In the genomic region with DNA sequence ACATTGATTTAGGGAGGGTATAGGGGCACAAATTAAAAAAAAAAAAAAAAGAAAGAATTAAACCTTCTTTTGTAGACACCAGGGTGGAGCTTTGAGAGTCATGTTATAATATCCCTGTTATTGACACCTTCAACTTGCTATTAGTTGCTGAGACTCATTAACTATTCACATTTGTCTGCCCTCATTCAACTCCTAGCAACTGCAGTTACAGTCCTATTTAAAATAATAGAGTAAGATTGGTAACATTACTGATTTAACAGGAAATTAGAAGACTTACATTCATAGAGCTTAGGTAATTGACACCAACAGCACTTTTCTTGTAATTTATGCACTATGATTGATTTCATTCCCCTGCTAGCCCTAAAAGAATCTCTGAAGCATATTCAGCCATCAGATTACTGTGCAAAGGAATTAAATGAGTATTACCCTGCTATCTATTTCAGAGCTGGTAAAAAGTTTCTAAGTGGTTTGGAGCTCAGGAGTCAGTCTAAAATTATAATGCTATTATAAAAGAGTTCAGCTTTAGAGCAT, we compare ENCODE assay signal across 9 cellular contexts.
DNase-seq lines count a peak whose midpoint lies in the region; ATAC-seq, FAIRE-seq and TF ChIP-seq lines count a peak whose summit lies in the region.
"Had no signal": no experiment of that assay in that cellular context is flagged by ENCODE, and none has a peak within 500 bp of the region (broad histone marks: within the 10 kb centered on the region; RNA-seq: fewer than 3 reads in every experiment).

No MANE protein-coding gene starts in this region.

- no peaks in the 10 kb centered on the region for H3K79me1 ChIP-seq in mesenchymal stem cell (replicated peaks; ENCODE audit: low read length, poor library complexity, severe bottlenecking)

- H3K4me3 Mint-ChIP-seq in T-helper 17 cell: no peak overlapping the region

- no peak overlapping the region for H2BK120ac ChIP-seq in mesenchymal stem cell (ENCODE audit: low read depth, low read length)

- no peaks in the 10 kb centered on the region for H4K20me1 ChIP-seq in BLaER1

- no peak overlapping the region for H3K9ac ChIP-seq in BLaER1
- H3K9ac ChIP-seq in mesenchymal stem cell (ENCODE audit: low read length): peak overlapping the region; percentile 81

- peak; percentile 12 for ATAC-seq in GM21723 (IDR thresholded peaks at IDR 0.05; ENCODE audit: unreplicated experiment)
- ATAC-seq in T-helper 17 cell: no peak

- H3K23ac ChIP-seq in mesenchymal stem cell (ENCODE audit: low read length in 2 of 2): no peak overlapping the region

- no peak overlapping the region for H3K18ac ChIP-seq in mesenchymal stem cell (ENCODE audit: low read depth in 1 of 2, low read length in 2 of 2)

- no peaks in the 10 kb centered on the region for H3K36me3 ChIP-seq in BLaER1
- no peaks in the 10 kb centered on the region for H3K36me3 ChIP-seq in mesenchymal stem cell (ENCODE audit: control insufficient read depth in 1 of 2, insufficient read depth in 2 of 2, low read depth in 1 of 2, low read length in 2 of 2)

- H3K4me3 ChIP-seq in BLaER1 (no peak overlapping the region), mesenchymal stem cell (ENCODE audit: insufficient read depth in 1 of 2, low read depth in 1 of 2, low read length in 2 of 2) (no peak overlapping the region)

- no peak overlapping the region for H2BK12ac ChIP-seq in mesenchymal stem cell (ENCODE audit: low read length in 2 of 2)

- H3K27me3 Mint-ChIP-seq in T-helper 17 cell: no peaks in the 10 kb centered on the region

- peaks cover 17% of the 10 kb centered on the region for H3K4me1 Mint-ChIP-seq in T-helper 17 cell

- peak overlapping the region; percentile 61 for H3K27ac Mint-ChIP-seq in T-helper 17 cell

- H2BK5ac ChIP-seq in mesenchymal stem cell (ENCODE audit: low read depth, low read length, poor library complexity, severe bottlenecking): no peak overlapping the region

- no peak overlapping the region for H3K14ac ChIP-seq in mesenchymal stem cell (ENCODE audit: low read length in 2 of 2)

- peaks cover 25% of the 10 kb centered on the region for H3K4me1 ChIP-seq in BLaER1
- peaks cover 2% of the 10 kb centered on the region for H3K4me1 ChIP-seq in mesenchymal stem cell (ENCODE audit: control insufficient read depth, insufficient read depth, low read depth, low read length)

- no peak overlapping the region for H3K4ac ChIP-seq in mesenchymal stem cell (ENCODE audit: low read depth in 1 of 2, low read length in 2 of 2)

- no peak for FAIRE-seq in H54 (lab: Jason Lieb, UNC)

- no peak overlapping the region for H4K8ac ChIP-seq in mesenchymal stem cell (ENCODE audit: low read length)

- H3K36me3 Mint-ChIP-seq in T-helper 17 cell (ENCODE audit: low read depth): no peaks in the 10 kb centered on the region

- H2AK5ac ChIP-seq in mesenchymal stem cell (ENCODE audit: low read length, severe bottlenecking): no peak overlapping the region

- no peaks in the 10 kb centered on the region; the same call in 1 of the 2 replicates for H3K9me3 ChIP-seq in BLaER1
- H3K9me3 ChIP-seq in T-helper 17 cell (ENCODE audit: control insufficient read depth, low read length, poor library complexity, severe bottlenecking): no peaks in the 10 kb centered on the region
- no peaks in the 10 kb centered on the region for H3K9me3 ChIP-seq in mesenchymal stem cell (ENCODE audit: control insufficient read depth, low read length)

- DNase-seq in T-helper 17 cell (no peak), mesenchymal stem cell (no peak), Kasumi-1 (lab: John Stamatoyannopoulos, UW) (no peak), H54 (ENCODE audit: insufficient read length, low spot score) (no peak), dermis blood vessel endothelial cell (no peak)
- DNase-seq in NK-92 treated with Interleukin-12 subunit alpha and Interleukin-12 subunit beta, amount 100 ng/mL, for 24 hours (lab: John Stamatoyannopoulos, UW): no peak
- DNase-seq: retina had no signal

- no peak for TF ChIP-seq POLR2A in H54 (IDR thresholded peaks at IDR 0.05; ENCODE audit: low read depth, low read length)

- H3K4me2 ChIP-seq in BLaER1: peak overlapping the region; percentile 42
- no peak overlapping the region for H3K4me2 ChIP-seq in mesenchymal stem cell (ENCODE audit: low read length, poor library complexity, severe bottlenecking)

- no peak overlapping the region for H4K91ac ChIP-seq in mesenchymal stem cell (ENCODE audit: low read length)

- no peak overlapping the region for H2AFZ ChIP-seq in mesenchymal stem cell (ENCODE audit: low read depth, low read length)

- H2BK15ac ChIP-seq in mesenchymal stem cell (ENCODE audit: low read depth, poor library complexity, severe bottlenecking): no peak overlapping the region

- H3K27me3 ChIP-seq in BLaER1: no peaks in the 10 kb centered on the region
- no peaks in the 10 kb centered on the region for H3K27me3 ChIP-seq in mesenchymal stem cell (ENCODE audit: control insufficient read depth in 1 of 2, insufficient read depth in 1 of 2, low read length in 2 of 2)

- H3K27ac ChIP-seq in BLaER1: no peak overlapping the region
- peak overlapping the region; percentile 75 for H3K27ac ChIP-seq in mesenchymal stem cell (ENCODE audit: low read length, poor library complexity, severe bottlenecking)
